Comparison of ENCODE assay signal across 10 cellular contexts in the genomic region with DNA sequence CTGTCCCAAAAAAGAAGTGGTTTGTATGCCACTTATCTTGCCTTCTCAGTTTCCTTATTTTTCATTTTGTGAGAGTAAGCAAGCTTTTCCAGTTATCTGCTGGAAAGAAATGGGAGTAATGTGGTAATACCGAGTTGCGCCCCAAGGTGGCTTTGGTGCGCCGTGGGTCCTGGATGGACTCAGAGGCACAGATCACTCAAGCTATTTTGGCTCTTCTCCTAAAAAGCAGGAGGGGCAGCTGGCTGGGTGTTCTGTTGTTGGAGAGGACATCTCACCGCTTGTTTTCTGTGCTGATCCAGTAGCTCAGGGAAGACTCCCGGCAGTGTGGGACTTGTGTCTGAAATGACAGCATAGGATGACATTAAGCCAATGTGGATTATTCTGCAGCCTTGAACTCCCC. TPM values are rescaled to one million over a fixed set of nuclear protein-coding genes. Genes with fewer than 3 reads are reported as not detected.
A peak's percentile ranks its signal among the peaks of the same experiment; 100 is the strongest.
DNase-seq lines count a peak whose midpoint lies in the region; ATAC-seq and TF ChIP-seq lines count a peak whose summit lies in the region.
"Had no signal": no experiment of that assay in that cellular context is flagged by ENCODE, and none has a peak within 500 bp of the region (broad histone marks: within the 10 kb centered on the region; RNA-seq: fewer than 3 reads in every experiment).

No MANE protein-coding gene starts in this region.

- H3K79me2 ChIP-seq in H9 (ENCODE audit: insufficient read depth, low read length) = no peaks in the 10 kb centered on the region

- H3K4me3 Mint-ChIP-seq in H9 (no peak overlapping the region), endothelial cell (ENCODE audit: unreplicated experiment) (peak overlapping the region; percentile 37), neural crest cell (no peak overlapping the region)
- H3K4me3 Mint-ChIP-seq: stimulated activated naive CD8-positive, alpha-beta T cell treated with anti-CD3 and anti-CD28 coated beads, Interleukin-15, Interleukin-2, amounts not matched to agents 100 ng/mL and 50 ng/mL, for 24 hours had no signal

- no peak overlapping the region for H4K5ac ChIP-seq in H9 (ENCODE audit: insufficient read length, low read depth, low read length)

- H3K23ac ChIP-seq in H9 (ENCODE audit: insufficient read length, low read depth, low read length) = no peak overlapping the region

- WGBS in H9 (ENCODE audit: extremely low coverage, insufficient read length, low lambda C conversion rate) = no CpG with 5 or more reads among the region's 6 CpGs

- H3K27me3 ChIP-seq in BLaER1 (no peaks in the 10 kb centered on the region), H9 (ENCODE audit: insufficient read depth, low read length) (no peaks in the 10 kb centered on the region)

- H3K9ac ChIP-seq in BLaER1 (no peak overlapping the region), H9 (ENCODE audit: extremely low read depth, insufficient read length, low read length) (no peak overlapping the region)

- H3K27me3 Mint-ChIP-seq in H9 (ENCODE audit: low read depth) = no peaks in the 10 kb centered on the region
- H3K27me3 Mint-ChIP-seq in endothelial cell (ENCODE audit: unreplicated experiment) = peaks cover 1% of the 10 kb centered on the region
- H3K27me3 Mint-ChIP-seq in neural crest cell (ENCODE audit: low read depth) = no peaks in the 10 kb centered on the region
- H3K27me3 Mint-ChIP-seq: stimulated activated naive CD8-positive, alpha-beta T cell treated with anti-CD3 and anti-CD28 coated beads, Interleukin-15, Interleukin-2, amounts not matched to agents 100 ng/mL and 50 ng/mL, for 24 hours had no signal

- no peak overlapping the region for H3K56ac ChIP-seq in H9 (ENCODE audit: insufficient read length, low read depth, low read length)

- no peak overlapping the region for H2BK5ac ChIP-seq in H9 (ENCODE audit: insufficient read length, low read length)

- H3K79me1 ChIP-seq in H9 (ENCODE audit: insufficient read depth, low read depth, low read length, poor library complexity, severe bottlenecking) = no peaks in the 10 kb centered on the region

- H3K36me3 ChIP-seq in BLaER1 = peaks cover 94% of the 10 kb centered on the region

- H3K27ac ChIP-seq in BLaER1 = no peak overlapping the region
- H3K27ac ChIP-seq in H9 (ENCODE audit: insufficient read length, low read depth, low read length) = no peak overlapping the region
- H3K27ac ChIP-seq: epithelial cell of prostate had no signal

- no peak overlapping the region for H4K91ac ChIP-seq in H9 (ENCODE audit: insufficient read length, low read depth, low read length)

- H3K4ac ChIP-seq in H9 (ENCODE audit: low read depth, low read length) = no peak overlapping the region

- peaks cover 40 to 88% (median 82%) of the 10 kb centered on the region in 3 experiments for H3K36me3 Mint-ChIP-seq in H9 (ENCODE audit: insufficient read depth in 1 of 3, low read depth in 3 of 3)
- peaks cover 53% of the 10 kb centered on the region for H3K36me3 Mint-ChIP-seq in endothelial cell (ENCODE audit: low read depth, unreplicated experiment)
- peaks cover 35% of the 10 kb centered on the region for H3K36me3 Mint-ChIP-seq in neural crest cell (ENCODE audit: low read depth)

- H3T11ph ChIP-seq in H9 (ENCODE audit: low read length) = no peak overlapping the region

- H2AFZ ChIP-seq in H9 (ENCODE audit: low read length) = no peak overlapping the region

- H3K9me3 ChIP-seq in BLaER1 = peaks cover 19% of the 10 kb centered on the region
- H3K9me3 ChIP-seq in H9 (ENCODE audit: control insufficient read depth, low read depth, low read length) = no peaks in the 10 kb centered on the region

- no peak overlapping the region for H3K14ac ChIP-seq in H9 (ENCODE audit: insufficient read depth, low read length)

- H4K8ac ChIP-seq in H9 (replicated peaks; ENCODE audit: insufficient read length, low read depth, low read length) = no peak overlapping the region

- no peak overlapping the region for H3K18ac ChIP-seq in H9 (ENCODE audit: insufficient read length, low read depth, low read length)

- no peaks in the 10 kb centered on the region for H3K23me2 ChIP-seq in H9 (ENCODE audit: insufficient read length, low read depth, low read length, poor library complexity, severe bottlenecking)

- H3K4me1 ChIP-seq in BLaER1 (peaks cover 62% of the 10 kb centered on the region), H9 (ENCODE audit: insufficient read depth, low read length) (no peaks in the 10 kb centered on the region)

- peak; percentile 60 for TF ChIP-seq CTCF in H9 (conservative IDR thresholded peaks at IDR 0.05)
- peak; percentile 68 for TF ChIP-seq CTCF in endothelial cell (IDR thresholded peaks at IDR 0.05; ENCODE audit: unreplicated experiment)
- peak; percentile 55 for TF ChIP-seq CTCF in neural crest cell (conservative IDR thresholded peaks at IDR 0.05)

- H3K9me3 Mint-ChIP-seq in H9 (peaks cover 7 to 13% of the 10 kb centered on the region in 2 experiments), endothelial cell (ENCODE audit: unreplicated experiment) (no peaks in the 10 kb centered on the region), neural crest cell (peaks cover 6% of the 10 kb centered on the region)
- H3K9me3 Mint-ChIP-seq: stimulated activated naive CD8-positive, alpha-beta T cell treated with anti-CD3 and anti-CD28 coated beads, Interleukin-15, Interleukin-2, amounts not matched to agents 100 ng/mL and 50 ng/mL, for 24 hours had no signal

- no peak overlapping the region for H2AK5ac ChIP-seq in H9 (ENCODE audit: insufficient read length, low read length)

- DNase-seq in H9 (peak; percentile 53), UCSD-AML1 (lab: John Stamatoyannopoulos, UW; ENCODE audit: unreplicated experiment) (peak; percentile 22), endothelial cell (ENCODE audit: low spot score) (no peak), neural crest cell (ENCODE audit: low read depth, low spot score) (peak; percentile 23), foreskin melanocyte (no peak)

- no peak overlapping the region for H2BK12ac ChIP-seq in H9 (ENCODE audit: insufficient read length, low read depth, low read length)

- ATAC-seq in HG03135 (IDR thresholded peaks at IDR 0.05; ENCODE audit: unreplicated experiment) (no peak), HG02798 (IDR thresholded peaks at IDR 0.05; ENCODE audit: poor library complexity, unreplicated experiment) (no peak)

- H2BK20ac ChIP-seq in H9 (ENCODE audit: low read depth, low read length, poor library complexity, severe bottlenecking) = no peak overlapping the region

- H3K27ac Mint-ChIP-seq in H9 (no peak overlapping the region; a peak in 1 of 7 replicates), endothelial cell (ENCODE audit: unreplicated experiment) (no peak overlapping the region), neural crest cell (ENCODE audit: unreplicated experiment) (no peak overlapping the region)
- H3K27ac Mint-ChIP-seq: stimulated activated naive CD8-positive, alpha-beta T cell treated with anti-CD3 and anti-CD28 coated beads, Interleukin-15, Interleukin-2, amounts not matched to agents 100 ng/mL and 50 ng/mL, for 24 hours had no signal

- H2BK15ac ChIP-seq in H9 (ENCODE audit: low read depth, low read length) = no peak overlapping the region

- H3K4me3 ChIP-seq in BLaER1 = no peak overlapping the region

- H4K20me1 ChIP-seq in BLaER1 (peaks cover 11% of the 10 kb centered on the region), H9 (ENCODE audit: control insufficient read depth, insufficient read depth, insufficient read length) (no peaks in the 10 kb centered on the region)

- peak overlapping the region; percentile 25 for H3K4me2 ChIP-seq in BLaER1
- H3K4me2 ChIP-seq in H9 (ENCODE audit: insufficient read depth, insufficient read length, low read length) = no peak overlapping the region

- H3K4me1 Mint-ChIP-seq in H9 = no peaks in the 10 kb centered on the region
- H3K4me1 Mint-ChIP-seq in endothelial cell (ENCODE audit: unreplicated experiment) = peaks cover 8% of the 10 kb centered on the region
- no peaks in the 10 kb centered on the region for H3K4me1 Mint-ChIP-seq in neural crest cell

- H2BK120ac ChIP-seq in H9 (ENCODE audit: low read depth, low read length, poor library complexity, severe bottlenecking) = no peak overlapping the region

RNA-seq across cellular contexts. Expression of gene PRKRIP1, which starts 16.4 kb away (rescaled TPM):
- total RNA-seq in H9 (2021) (36.0 and 38.8 TPM in 2 replicates), endothelial cell (ENCODE audit: unreplicated experiment) (41.3 TPM), neural crest cell (38.3 and 41.9 TPM in 2 replicates)

RNA-seq across cellular contexts. Expression of gene ORAI2, which starts 20.8 kb away (rescaled TPM):
- 26.6 and 26.7 TPM in 2 replicates for total RNA-seq in H9 (2021)
- 39.3 TPM for total RNA-seq in endothelial cell (ENCODE audit: unreplicated experiment)
- total RNA-seq in neural crest cell = 48.5 and 51.3 TPM in 2 replicates

RNA-seq across cellular contexts. Expression of gene ALKBH4, which starts 52.1 kb away (rescaled TPM):
- total RNA-seq in H9 (2021) (23.9 and 24.2 TPM in 2 replicates), endothelial cell (ENCODE audit: unreplicated experiment) (11.5 TPM), neural crest cell (16.9 and 20.6 TPM in 2 replicates)

RNA-seq across cellular contexts. Expression of gene LRWD1, which starts 52.2 kb away (rescaled TPM):
- total RNA-seq in H9 (2021) = 33.1 and 35.1 TPM in 2 replicates
- total RNA-seq in endothelial cell (ENCODE audit: unreplicated experiment) = 30.3 TPM
- total RNA-seq in neural crest cell = 36.7 and 43.2 TPM in 2 replicates

RNA-seq across cellular contexts. Expression of gene SPDYE6, which starts 56.3 kb away (rescaled TPM):
- total RNA-seq in H9 (2021) = not detected in 2 replicates
- not detected for total RNA-seq in endothelial cell (ENCODE audit: unreplicated experiment)
- not detected in 2 replicates for total RNA-seq in neural crest cell

Comparison
In these comparisons a context has a peak if more than half of its experiments do, and no peak if none do; other contexts are left out.
1. DNase-seq: peak in H9 (single experiment), UCSD-AML1 (single experiment) and neural crest cell (single experiment); none in endothelial cell (single experiment) and foreskin melanocyte (single experiment).
2. Peak in every context shown above with its lines, with median percentiles within 50 percentile points of each other: CTCF ChIP-seq.